In genomic region chr19:15897738-15898276, GRCh38 we compare ENCODE assay signal across 1 cellular context.
TF ChIP-seq lines count a peak whose summit lies in the region.

Gene CYP4F2 (minus strand): TSS chr19:15898074. CDS start chr19:15897611, 463 bp downstream.

TF ChIP-seq in HepG2, 621 proteins besides CTCF, POLR2A, EP300 and RAD21 (continued from another document and continues in another):
- TF ChIP-seq ZBTB44 (CRISPR knock-in tag; IDR thresholded peaks at IDR 0.05): no peak
- no peak for TF ChIP-seq THAP8 (CRISPR knock-in tag; IDR thresholded peaks at IDR 0.05; ENCODE audit: borderline replicate concordance)
- TF ChIP-seq HNRNPUL1 (IDR thresholded peaks at IDR 0.05; ENCODE audit: low read depth, low read length): no peak
- no peak for TF ChIP-seq FOXO4 (CRISPR knock-in tag; conservative IDR thresholded peaks at IDR 0.05)
- TF ChIP-seq NFYB (CRISPR knock-in tag; IDR thresholded peaks at IDR 0.05): peak; percentile 90
- no peak for TF ChIP-seq ZNF12 (CRISPR knock-in tag; IDR thresholded peaks at IDR 0.05)
- TF ChIP-seq MIER2 (CRISPR knock-in tag; IDR thresholded peaks at IDR 0.05): no peak
- 0 out of 2 replicates have a peak, but pooled peaks have one; percentile 28 for TF ChIP-seq ZNF609 (CRISPR knock-in tag; IDR thresholded peaks at IDR 0.05; ENCODE audit: borderline replicate concordance)
- no peak for TF ChIP-seq RNF219 (CRISPR knock-in tag; IDR thresholded peaks at IDR 0.05)
- TF ChIP-seq TRIM22 (IDR thresholded peaks at IDR 0.05): no peak
- TF ChIP-seq NR2C2 (CRISPR knock-in tag; IDR thresholded peaks at IDR 0.05; ENCODE audit: borderline replicate concordance): 0 out of 2 replicates have a peak, but pooled peaks have one; percentile 43
- TF ChIP-seq TP53 (CRISPR knock-in tag; conservative IDR thresholded peaks at IDR 0.05): no peak
- no peak for TF ChIP-seq CHCHD3 (CRISPR knock-in tag; IDR thresholded peaks at IDR 0.05)
- TF ChIP-seq RELA (CRISPR knock-in tag; IDR thresholded peaks at IDR 0.05): no peak
- TF ChIP-seq ZNF414 (CRISPR knock-in tag; IDR thresholded peaks at IDR 0.05): no peak
- TF ChIP-seq NCOA2 (CRISPR knock-in tag; IDR thresholded peaks at IDR 0.05): no peak
- TF ChIP-seq ZFP41 (CRISPR knock-in tag; IDR thresholded peaks at IDR 0.05; ENCODE audit: borderline replicate concordance): no peak
- no peak; the same call in 1 of the 2 replicates for TF ChIP-seq ZNF629 (CRISPR knock-in tag; conservative IDR thresholded peaks at IDR 0.05)
- TF ChIP-seq ZNF260 (CRISPR knock-in tag; IDR thresholded peaks at IDR 0.05; ENCODE audit: borderline replicate concordance, low read depth): no peak
- no peak for TF ChIP-seq ZNF441 (CRISPR knock-in tag; IDR thresholded peaks at IDR 0.05; ENCODE audit: borderline replicate concordance)
- TF ChIP-seq TAF15 (IDR thresholded peaks at IDR 0.05; ENCODE audit: low read depth, low read length, poor library complexity, severe bottlenecking): no peak
- no peak for TF ChIP-seq ZIK1 (CRISPR knock-in tag; IDR thresholded peaks at IDR 0.05; ENCODE audit: borderline replicate concordance, low read depth)
- TF ChIP-seq TBP (CRISPR knock-in tag; IDR thresholded peaks at IDR 0.05): no peak
- TF ChIP-seq GATAD2A (CRISPR knock-in tag; IDR thresholded peaks at IDR 0.05): no peak
- no peak for TF ChIP-seq FOXA1 (IDR thresholded peaks at IDR 0.05)
- no peak for TF ChIP-seq FOXA1 (CRISPR knock-in tag; IDR thresholded peaks at IDR 0.05)
- 0 out of 2 replicates have a peak, but pooled peaks have one; percentile 20 for TF ChIP-seq USF2 (IDR thresholded peaks at IDR 0.05; ENCODE audit: low read depth, low read length)
- TF ChIP-seq USF2 (CRISPR knock-in tag; IDR thresholded peaks at IDR 0.05; ENCODE audit: borderline replicate concordance): no peak
- no peak for TF ChIP-seq CSRNP1 (CRISPR knock-in tag; IDR thresholded peaks at IDR 0.05)
- TF ChIP-seq HNRNPH1 (optimal IDR thresholded peaks at IDR 0.05; ENCODE audit: low read depth, low read length): no peak
- TF ChIP-seq SETDB1 (CRISPR knock-in tag; IDR thresholded peaks at IDR 0.05; ENCODE audit: borderline replicate concordance): no peak
- TF ChIP-seq ZNF546 (CRISPR knock-in tag; conservative IDR thresholded peaks at IDR 0.05): no peak
- TF ChIP-seq ZNF513 (CRISPR knock-in tag; conservative IDR thresholded peaks at IDR 0.05): no peak
- TF ChIP-seq FIP1L1 (IDR thresholded peaks at IDR 0.05; ENCODE audit: borderline replicate concordance, insufficient read depth, low read depth, low read length): no peak
- TF ChIP-seq TBX2 (CRISPR knock-in tag; IDR thresholded peaks at IDR 0.05; ENCODE audit: borderline replicate concordance): no peak
- no peak for TF ChIP-seq KAT2B (IDR thresholded peaks at IDR 0.05; ENCODE audit: borderline replicate concordance, low read depth, low read length)
- 0 out of 2 replicates have a peak, but pooled peaks have one; percentile 53 for TF ChIP-seq NR2F6 (IDR thresholded peaks at IDR 0.05)
- peak; percentile 6; the same call in 1 of the 2 replicates for TF ChIP-seq NR2F6 (CRISPR knock-in tag; IDR thresholded peaks at IDR 0.05)
- no peak for TF ChIP-seq SMYD3 (CRISPR knock-in tag; IDR thresholded peaks at IDR 0.05)
